Comparison of ENCODE assay signal across 15 cellular contexts in genomic region chr12:117563007-117563406, GRCh38.
DNase-seq lines count a peak whose midpoint lies in the region; ATAC-seq and TF ChIP-seq lines count a peak whose summit lies in the region.
"Had no signal": no experiment of that assay in that cellular context is flagged by ENCODE, and none has a peak within 500 bp of the region (broad histone marks: within the 10 kb centered on the region; RNA-seq: fewer than 3 reads in every experiment).

No MANE protein-coding gene starts in this region.

- no peaks in the 10 kb centered on the region for H4K20me1 ChIP-seq in neural progenitor cell (ENCODE audit: low read depth)

- no peak for ATAC-seq in GM18861 (IDR thresholded peaks at IDR 0.05; ENCODE audit: unreplicated experiment)

- H3K9me3 Mint-ChIP-seq in neural progenitor cell (no peaks in the 10 kb centered on the region), osteocyte (ENCODE audit: unreplicated experiment) (no peaks in the 10 kb centered on the region)

- no peak overlapping the region for H3K27ac Mint-ChIP-seq in neural progenitor cell
- H3K27ac Mint-ChIP-seq in osteocyte (ENCODE audit: unreplicated experiment), result no peak overlapping the region
- H3K27ac Mint-ChIP-seq: B cell; CD4-positive, CD25-positive, alpha-beta regulatory T cell; CD8-positive, alpha-beta memory T cell had no signal

- H3K9me3 ChIP-seq in neural progenitor cell (ENCODE audit: low read depth), result no peaks in the 10 kb centered on the region
- H3K9me3 ChIP-seq: HAP-1 had no signal

- peak; percentile 39 for DNase-seq in NCI-H2171 treated with DMSO at 0.1 percent for 48 hours (lab: John Stamatoyannopoulos, UW)
- no peak for DNase-seq in NCI-H2171 (lab: John Stamatoyannopoulos, UW)
- peak; percentile 1 for DNase-seq in coronary artery (ENCODE audit: low spot score)
- peak; percentile 16 for DNase-seq in neural progenitor cell (ENCODE audit: low spot score)
- no peak for DNase-seq in osteocyte (ENCODE audit: extremely low spot score, unreplicated experiment)
- DNase-seq in epidermal melanocyte (ENCODE audit: insufficient read length, low spot score), result no peak
- DNase-seq: 8988T; C1 segment of cervical spinal cord; CD4-positive, CD25-positive, alpha-beta regulatory T cell; CD8-positive, alpha-beta memory T cell; COR-L47 had no signal

- H3K27ac ChIP-seq in coronary artery, result no peak overlapping the region
- no peak overlapping the region for H3K27ac ChIP-seq in neural progenitor cell

- no peaks in the 10 kb centered on the region for H3F3A ChIP-seq in neural progenitor cell (ENCODE audit: low read depth)

- H3K36me3 ChIP-seq in neural progenitor cell, result no peaks in the 10 kb centered on the region
- H3K36me3 ChIP-seq: HAP-1 had no signal

- peaks cover 12% of the 10 kb centered on the region for H3K27me3 Mint-ChIP-seq in neural progenitor cell (ENCODE audit: insufficient read depth, low read depth)
- peaks cover 17% of the 10 kb centered on the region for H3K27me3 Mint-ChIP-seq in osteocyte (ENCODE audit: unreplicated experiment)
- H3K27me3 Mint-ChIP-seq: CD4-positive, CD25-positive, alpha-beta regulatory T cell had no signal

- H3K4me3 Mint-ChIP-seq in neural progenitor cell, result no peak overlapping the region
- no peak overlapping the region for H3K4me3 Mint-ChIP-seq in osteocyte (ENCODE audit: unreplicated experiment)
- H3K4me3 Mint-ChIP-seq: B cell; CD4-positive, CD25-positive, alpha-beta regulatory T cell; CD8-positive, alpha-beta memory T cell had no signal

- no peaks in the 10 kb centered on the region for H3K79me2 ChIP-seq in neural progenitor cell (ENCODE audit: low read depth)

- no peak overlapping the region for H2AFZ ChIP-seq in neural progenitor cell (replicated peaks)

- no peak for TF ChIP-seq RAD21 in Ishikawa (IDR thresholded peaks at IDR 0.05; ENCODE audit: low read depth)

- H3K27me3 ChIP-seq in neural progenitor cell, result no peaks in the 10 kb centered on the region

- H3K4me1 Mint-ChIP-seq in neural progenitor cell (peaks cover 28% of the 10 kb centered on the region), osteocyte (ENCODE audit: unreplicated experiment) (peaks cover 9% of the 10 kb centered on the region)
- H3K4me1 Mint-ChIP-seq: B cell; CD4-positive, CD25-positive, alpha-beta regulatory T cell; CD8-positive, alpha-beta memory T cell had no signal

- no peak overlapping the region for H3K9ac ChIP-seq in neural progenitor cell

- H3K4me3 ChIP-seq in coronary artery (no peak overlapping the region), neural progenitor cell (no peak overlapping the region)
- H3K4me3 ChIP-seq: HAP-1 had no signal

- no peak for TF ChIP-seq EP300 in Ishikawa (IDR thresholded peaks at IDR 0.05; ENCODE audit: borderline replicate concordance)

- H3K36me3 Mint-ChIP-seq in neural progenitor cell (no peaks in the 10 kb centered on the region), osteocyte (ENCODE audit: unreplicated experiment) (no peaks in the 10 kb centered on the region)
- H3K36me3 Mint-ChIP-seq: CD4-positive, CD25-positive, alpha-beta regulatory T cell; CD8-positive, alpha-beta memory T cell had no signal

- peaks cover 29% of the 10 kb centered on the region for H3K4me1 ChIP-seq in neural progenitor cell
- H3K4me1 ChIP-seq: HAP-1 had no signal

- TF ChIP-seq CTCF in coronary artery (IDR thresholded peaks at IDR 0.05), result no peak
- no peak for TF ChIP-seq CTCF in neural progenitor cell (IDR thresholded peaks at IDR 0.05)
- TF ChIP-seq CTCF in osteocyte (IDR thresholded peaks at IDR 0.05), result no peak

- no peak overlapping the region for H3K4me2 ChIP-seq in neural progenitor cell

TF ChIP-seq in Ishikawa, 13 proteins besides CTCF, POLR2A, EP300 and RAD21:
- TF ChIP-seq NFIC (IDR thresholded peaks at IDR 0.05) (no peak), EGR1 (IDR thresholded peaks at IDR 0.05) (no peak), FOXM1 (IDR thresholded peaks at IDR 0.05; ENCODE audit: borderline replicate concordance, low read depth) (no peak), REST (IDR thresholded peaks at IDR 0.05; ENCODE audit: low read depth) (peak; percentile 24; the same call in 1 of the 2 replicates), TAF1 (IDR thresholded peaks at IDR 0.05; ENCODE audit: low read depth) (no peak), CREB1 (IDR thresholded peaks at IDR 0.05; ENCODE audit: low read depth) (no peak)

Comparison
In these comparisons a context has a peak if more than half of its experiments do, and no peak if none do; other contexts are left out.
1. DNase-seq: peak in NCI-H2171 treated with DMSO at 0.1 percent for 48 hours (single experiment), coronary artery (single experiment) and neural progenitor cell (single experiment); none in NCI-H2171 (single experiment), osteocyte (single experiment) and epidermal melanocyte (single experiment).